Comparison of ENCODE assay signal across 20 cellular contexts in genomic region chr2:189609423-189609816, GRCh38. TPM values are rescaled to one million over a fixed set of nuclear protein-coding genes. Genes with fewer than 3 reads are reported as not detected.
DNase-seq lines count a peak whose midpoint lies in the region; ATAC-seq and TF ChIP-seq lines count a peak whose summit lies in the region.
"Had no signal": no experiment of that assay in that cellular context is flagged by ENCODE, and none has a peak within 500 bp of the region (broad histone marks: within the 10 kb centered on the region; RNA-seq: fewer than 3 reads in every experiment).

No MANE protein-coding gene starts in this region.

- H3K36me3 Mint-ChIP-seq in activated T-helper 2 cell treated with anti-CD3 and anti-CD28 coated beads, Interferon-gamma antibody, Interleukin-2, Interleukin-4, amounts not matched to agents 10 μg/mL and 5 μg/mL and 100 μg/mL, durations not matched to agents 14 hours and 24 hours and 36 hours (ENCODE audit: low read depth): no peaks in the 10 kb centered on the region
- H3K36me3 Mint-ChIP-seq: activated CD4-positive, alpha-beta memory T cell treated with anti-CD3 and anti-CD28 coated beads for 36 hours; activated naive CD4-positive, alpha-beta T cell treated with anti-CD3 and anti-CD28 coated beads, Interleukin-2, amount 50 U/mL, for 72 hours; IgD-negative memory B cell; natural killer cell had no signal

- no peak overlapping the region for H3K27ac ChIP-seq in HEK293 (ENCODE audit: extremely low read depth, low read depth, low read length)
- H3K27ac ChIP-seq in thyroid gland: peak overlapping the region; percentile 53 to 76 (median 73)
- H3K27ac ChIP-seq: BLaER1, cardiac muscle cell had no signal

- intact Hi-C loops in thyroid gland (cut with DNase I): no loop called here
- intact Hi-C loops in activated T-helper 2 cell treated with anti-CD3 and anti-CD28 coated beads, Interferon-gamma antibody, Interleukin-2, Interleukin-4, amounts not matched to agents 10 μg/mL and 5 μg/mL and 100 μg/mL, durations not matched to agents 14 hours and 24 hours and 36 hours (cut with micrococcal nuclease): no loop called here

- H3K9me3 Mint-ChIP-seq in activated T-helper 2 cell treated with anti-CD3 and anti-CD28 coated beads, Interferon-gamma antibody, Interleukin-2, Interleukin-4, amounts not matched to agents 10 μg/mL and 5 μg/mL and 100 μg/mL, durations not matched to agents 14 hours and 24 hours and 36 hours: no peaks in the 10 kb centered on the region
- H3K9me3 Mint-ChIP-seq: activated CD4-positive, alpha-beta memory T cell treated with anti-CD3 and anti-CD28 coated beads for 36 hours; activated naive CD4-positive, alpha-beta T cell treated with anti-CD3 and anti-CD28 coated beads, Interleukin-2, amount 50 U/mL, for 72 hours; activated T-cell treated with anti-CD3 and anti-CD28 coated beads, Interleukin-2, amount 50 U/mL, for 4 hours; IgD-negative memory B cell; natural killer cell; stimulated activated naive CD8-positive, alpha-beta T cell treated with anti-CD3 and anti-CD28 coated beads, Interleukin-15, amount 100 ng/mL, for 72 hours had no signal

- no peak overlapping the region for H3K4me3 Mint-ChIP-seq in activated T-helper 2 cell treated with anti-CD3 and anti-CD28 coated beads, Interferon-gamma antibody, Interleukin-2, Interleukin-4, amounts not matched to agents 10 μg/mL and 5 μg/mL and 100 μg/mL, durations not matched to agents 14 hours and 24 hours and 36 hours (ENCODE audit: low read depth)
- H3K4me3 Mint-ChIP-seq: activated CD4-positive, alpha-beta memory T cell treated with anti-CD3 and anti-CD28 coated beads for 36 hours; activated T-cell treated with anti-CD3 and anti-CD28 coated beads, Interleukin-2, amount 50 U/mL, for 4 hours; IgD-negative memory B cell; natural killer cell; stimulated activated naive CD8-positive, alpha-beta T cell treated with anti-CD3 and anti-CD28 coated beads, Interleukin-15, amount 100 ng/mL, for 72 hours had no signal

- WGBS in thyroid gland, 2 donors: 37 to 52% methylated on average over 4 of the region's 4 CpGs

- DNase-seq in amniotic epithelial cell (ENCODE audit: low read depth): peak; percentile 92
- peak; percentile 29 to 46 for DNase-seq in foreskin fibroblast
- no peak for DNase-seq in thyroid gland
- no peak for DNase-seq in activated T-helper 2 cell treated with anti-CD3 and anti-CD28 coated beads, Interferon-gamma antibody, Interleukin-2, Interleukin-4, amounts not matched to agents 10 μg/mL and 5 μg/mL and 100 μg/mL, durations not matched to agents 14 hours and 24 hours and 36 hours (ENCODE audit: low spot score)
- DNase-seq in NK-92 treated with Interleukin-12 subunit alpha and Interleukin-12 subunit beta, amount 100 ng/mL, for 24 hours (lab: John Stamatoyannopoulos, UW): no peak
- DNase-seq: activated CD4-positive, alpha-beta memory T cell treated with anti-CD3 and anti-CD28 coated beads for 36 hours; activated T-cell treated with anti-CD3 and anti-CD28 coated beads, Interleukin-2, amount 50 U/mL, for 4 hours; DMS 273 treated with DMSO at 0.1 percent for 48 hours; effector CD4-positive, alpha-beta T cell; natural killer cell; NCI-H1105; NCI-H748 treated with DMSO at 0.1 percent for 48 hours; stimulated activated CD4-positive, alpha-beta T cell treated with anti-CD3 and anti-CD28 coated beads, Interleukin-15, amount 100 ng/mL, for 24 hours; stimulated activated naive CD8-positive, alpha-beta T cell treated with anti-CD3 and anti-CD28 coated beads, Interleukin-15, amount 100 ng/mL, for 72 hours had no signal

- TF ChIP-seq POLR2A in thyroid gland (IDR thresholded peaks at IDR 0.05): no peak

- H3K27me3 Mint-ChIP-seq in activated T-helper 2 cell treated with anti-CD3 and anti-CD28 coated beads, Interferon-gamma antibody, Interleukin-2, Interleukin-4, amounts not matched to agents 10 μg/mL and 5 μg/mL and 100 μg/mL, durations not matched to agents 14 hours and 24 hours and 36 hours (ENCODE audit: low read depth): peaks cover 6% of the 10 kb centered on the region
- H3K27me3 Mint-ChIP-seq: stimulated activated naive CD8-positive, alpha-beta T cell treated with anti-CD3 and anti-CD28 coated beads, Interleukin-15, amount 100 ng/mL, for 72 hours had no signal

- H3K27ac Mint-ChIP-seq in activated T-helper 2 cell treated with anti-CD3 and anti-CD28 coated beads, Interferon-gamma antibody, Interleukin-2, Interleukin-4, amounts not matched to agents 10 μg/mL and 5 μg/mL and 100 μg/mL, durations not matched to agents 14 hours and 24 hours and 36 hours: no peak overlapping the region
- H3K27ac Mint-ChIP-seq: activated CD4-positive, alpha-beta memory T cell treated with anti-CD3 and anti-CD28 coated beads for 36 hours; activated naive CD4-positive, alpha-beta T cell treated with anti-CD3 and anti-CD28 coated beads, Interleukin-2, amount 50 U/mL, for 72 hours; IgD-negative memory B cell; natural killer cell had no signal

- H3K4me1 ChIP-seq in HEK293 (ENCODE audit: control insufficient read depth, insufficient read depth, low read length): peaks cover 17% of the 10 kb centered on the region
- H3K4me1 ChIP-seq in thyroid gland: peaks cover 26 to 44% of the 10 kb centered on the region in 2 donors
- H3K4me1 ChIP-seq: BLaER1 had no signal

- no peak overlapping the region for H3K4me3 ChIP-seq in HEK293 (ENCODE audit: low read depth, low read length)
- no peak overlapping the region for H3K4me3 ChIP-seq in foreskin fibroblast (ENCODE audit: low read depth in 1 of 2, low read length in 2 of 2)
- no peak overlapping the region for H3K4me3 ChIP-seq in thyroid gland (replicated peaks in 1 of 3)
- H3K4me3 ChIP-seq: BLaER1, cardiac muscle cell had no signal

- CTCF ChIA-PET in HEK293 (lab: Yijun Ruan, JAX): interaction anchor here (0.8 kb wide), 1 partner anchor 137 kb away, joined by 5 read pairs; no protein-coding TSS in a partner anchor

- POLR2A ChIA-PET in HEK293 (lab: Yijun Ruan, JAX): no interaction called here

- H3K9me3 ChIP-seq in HEK293 (ENCODE audit: control insufficient read depth, insufficient read depth, low read depth, low read length) (no peaks in the 10 kb centered on the region), thyroid gland (no peaks in the 10 kb centered on the region)
- H3K9me3 ChIP-seq: BLaER1 had no signal

- TF ChIP-seq CTCF in HEK293 (tag by site-specific recombination; IDR thresholded peaks at IDR 0.05) (no peak), foreskin fibroblast (IDR thresholded peaks at IDR 0.05; ENCODE audit: low read depth, low read length) (no peak), thyroid gland (IDR thresholded peaks at IDR 0.05) (no peak)

- H3K4me1 Mint-ChIP-seq in activated T-helper 2 cell treated with anti-CD3 and anti-CD28 coated beads, Interferon-gamma antibody, Interleukin-2, Interleukin-4, amounts not matched to agents 10 μg/mL and 5 μg/mL and 100 μg/mL, durations not matched to agents 14 hours and 24 hours and 36 hours (ENCODE audit: low read depth): peaks cover 3% of the 10 kb centered on the region
- H3K4me1 Mint-ChIP-seq: IgD-negative memory B cell; stimulated activated naive CD8-positive, alpha-beta T cell treated with anti-CD3 and anti-CD28 coated beads, Interleukin-15, amount 100 ng/mL, for 72 hours had no signal

- H3K36me3 ChIP-seq in HEK293 (ENCODE audit: control insufficient read depth in 2 of 2, insufficient read depth in 1 of 2, low read length in 2 of 2) (no peaks in the 10 kb centered on the region), thyroid gland (no peaks in the 10 kb centered on the region)
- H3K36me3 ChIP-seq: BLaER1, cardiac muscle cell had no signal

- H3K27me3 ChIP-seq in thyroid gland: no peaks in the 10 kb centered on the region
- H3K27me3 ChIP-seq: BLaER1 had no signal

- ATAC-seq in GM21360 (IDR thresholded peaks at IDR 0.05; ENCODE audit: unreplicated experiment): no peak
- ATAC-seq: activated naive CD4-positive, alpha-beta T cell treated with anti-CD3 and anti-CD28 coated beads, Interleukin-2, amount 50 U/mL, for 72 hours; activated T-cell treated with anti-CD3 and anti-CD28 coated beads, Interleukin-2, amount 50 U/mL, for 4 hours; natural killer cell; stimulated activated naive CD8-positive, alpha-beta T cell treated with anti-CD3 and anti-CD28 coated beads, Interleukin-15, amount 100 ng/mL, for 72 hours had no signal

TF ChIP-seq in HEK293, 187 proteins besides CTCF, POLR2A, EP300 and RAD21:
- TF ChIP-seq ZNF302 (tag by site-specific recombination; IDR thresholded peaks at IDR 0.05; ENCODE audit: low read depth): no peak
- TF ChIP-seq, protein P1, sequence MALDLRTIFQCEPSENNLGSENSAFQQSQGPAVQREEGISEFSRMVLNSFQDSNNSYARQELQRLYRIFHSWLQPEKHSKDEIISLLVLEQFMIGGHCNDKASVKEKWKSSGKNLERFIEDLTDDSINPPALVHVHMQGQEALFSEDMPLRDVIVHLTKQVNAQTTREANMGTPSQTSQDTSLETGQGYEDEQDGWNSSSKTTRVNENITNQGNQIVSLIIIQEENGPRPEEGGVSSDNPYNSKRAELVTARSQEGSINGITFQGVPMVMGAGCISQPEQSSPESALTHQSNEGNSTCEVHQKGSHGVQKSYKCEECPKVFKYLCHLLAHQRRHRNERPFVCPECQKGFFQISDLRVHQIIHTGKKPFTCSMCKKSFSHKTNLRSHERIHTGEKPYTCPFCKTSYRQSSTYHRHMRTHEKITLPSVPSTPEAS (tag by site-specific recombination; IDR thresholded peaks at IDR 0.05): 0 out of 2 replicates have a peak, but pooled peaks have one; percentile 29

RNA-seq across cellular contexts. Expression of gene SLC40A1, which starts 28.8 kb away (rescaled TPM):
- total RNA-seq in thyroid gland: 100 to 1,000 TPM; 115 to 285 (median 133) TPM
- total RNA-seq in activated T-helper 2 cell treated with anti-CD3 and anti-CD28 coated beads, Interferon-gamma antibody, Interleukin-2, Interleukin-4, amounts not matched to agents 10 μg/mL and 5 μg/mL and 100 μg/mL, durations not matched to agents 14 hours and 24 hours and 36 hours: 1.8 and 2.4 TPM in 2 replicates

RNA-seq across cellular contexts. Expression of gene ASNSD1, which starts 51.8 kb away (rescaled TPM):
- 10 to 100 TPM; 42.0 to 80.9 (median 49.3) TPM for total RNA-seq in thyroid gland
- total RNA-seq in activated T-helper 2 cell treated with anti-CD3 and anti-CD28 coated beads, Interferon-gamma antibody, Interleukin-2, Interleukin-4, amounts not matched to agents 10 μg/mL and 5 μg/mL and 100 μg/mL, durations not matched to agents 14 hours and 24 hours and 36 hours: 52.0 and 52.7 TPM in 2 replicates

Comparison
In these comparisons a context has a peak if more than half of its experiments do, and no peak if none do; other contexts are left out.
1. DNase-seq: peak in amniotic epithelial cell (single experiment) and foreskin fibroblast (2 of 2); none in thyroid gland (0 of 2), activated T-helper 2 cell treated with anti-CD3 and anti-CD28 coated beads, Interferon-gamma antibody, Interleukin-2, Interleukin-4, amounts not matched to agents 10 μg/mL and 5 μg/mL and 100 μg/mL, durations not matched to agents 14 hours and 24 hours and 36 hours (single experiment) and NK-92 treated with Interleukin-12 subunit alpha and Interleukin-12 subunit beta, amount 100 ng/mL, for 24 hours (single experiment).
2. RNA of gene SLC40A1, which starts 28.8 kb away (total RNA-seq): 115 to 285 TPM in thyroid gland; 1.8 to 2.4 TPM in activated T-helper 2 cell treated with anti-CD3 and anti-CD28 coated beads, Interferon-gamma antibody, Interleukin-2, Interleukin-4, amounts not matched to agents 10 μg/mL and 5 μg/mL and 100 μg/mL, durations not matched to agents 14 hours and 24 hours and 36 hours; every median in the first group is over 10 times any median in the second.